ENCODE assay signal across 32 cellular contexts in the genomic region with DNA sequence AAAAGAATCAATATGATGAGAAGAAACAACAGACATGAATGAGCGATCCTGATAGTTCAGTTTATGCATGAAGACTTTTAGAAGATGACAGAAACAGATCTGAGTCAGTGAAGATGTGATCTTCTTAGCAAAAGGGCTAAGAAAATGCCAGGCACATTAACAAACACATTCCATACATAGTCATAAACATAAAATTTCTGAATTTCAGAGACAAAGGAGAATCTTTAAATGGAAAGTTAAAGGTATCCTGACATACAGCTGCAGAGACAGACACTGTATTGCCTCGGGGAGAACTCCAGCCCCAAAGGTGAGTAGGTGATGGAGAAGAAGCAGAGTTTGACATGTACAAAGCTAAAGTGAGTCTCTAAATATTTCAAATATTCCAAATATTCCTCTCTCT. TPM values are rescaled to one million over a fixed set of nuclear protein-coding genes. Genes with fewer than 3 reads are reported as not detected.
A peak's percentile ranks its signal among the peaks of the same experiment; 100 is the strongest.
DNase-seq lines count a peak whose midpoint lies in the region; ATAC-seq and TF ChIP-seq lines count a peak whose summit lies in the region.
"Had no signal": no experiment of that assay in that cellular context is flagged by ENCODE, and none has a peak within 500 bp of the region (broad histone marks: within the 10 kb centered on the region; RNA-seq: fewer than 3 reads in every experiment).

No MANE protein-coding gene starts in this region.

- no peaks in the 10 kb centered on the region for H3K79me2 ChIP-seq in ACC112 (ENCODE audit: control insufficient read depth, insufficient read depth, low read length, unreplicated experiment)

- no peaks in the 10 kb centered on the region for H3K36me3 Mint-ChIP-seq in chondrocyte (ENCODE audit: low read depth)
- no peaks in the 10 kb centered on the region for H3K36me3 Mint-ChIP-seq in mesothelial cell of epicardium
- no peaks in the 10 kb centered on the region for H3K36me3 Mint-ChIP-seq in type B pancreatic cell
- H3K36me3 Mint-ChIP-seq: activated naive CD4-positive, alpha-beta T cell treated with anti-CD3 and anti-CD28 coated beads, Interleukin-2, amount 50 U/mL, for 24 hours; CD8-positive, alpha-beta memory T cell; naive B cell; T-cell; WTC11 had no signal

- DNase-seq in HCEC 1CT (peak; percentile 36), chondrocyte (ENCODE audit: low spot score) (no peak), mesothelial cell of epicardium (ENCODE audit: low spot score in 2 of 2, unreplicated experiment in 2 of 2) (no peak), ovary (no peak), NCI-H2081 (lab: John Stamatoyannopoulos, UW) (no peak), type B pancreatic cell (ENCODE audit: extremely low spot score, unreplicated experiment) (no peak)
- DNase-seq: 8988T; activated CD4-positive, alpha-beta T cell treated with anti-CD3 and anti-CD28 coated beads, Interleukin-2, amount 10 ng/mL, durations not matched to agents 24 days and 14 days; activated CD8-positive, alpha-beta memory T cell treated with anti-CD3 and anti-CD28 coated beads for 24 hours; activated T-cell treated with anti-CD3 and anti-CD28 coated beads for 4 hours; CD8-positive, alpha-beta memory T cell; colonic mucosa; DMS 273 treated with DMSO at 0.1 percent for 48 hours; effector CD4-positive, alpha-beta T cell; islet precursor cell; left ventricle myocardium superior; MV-4-11; naive B cell; NCI-H146; NCI-H446 treated with DMSO at 0.1 percent for 48 hours; stimulated activated CD4-positive, alpha-beta T cell treated with anti-CD3 and anti-CD28 coated beads, Interleukin-4, amount 100 ng/mL, for 24 hours; T-cell; transverse colon had no signal

- peaks cover 5% of the 10 kb centered on the region for H3K9me3 Mint-ChIP-seq in chondrocyte (ENCODE audit: low read depth)
- H3K9me3 Mint-ChIP-seq in mesothelial cell of epicardium = peaks cover 7% of the 10 kb centered on the region
- H3K9me3 Mint-ChIP-seq in type B pancreatic cell = no peaks in the 10 kb centered on the region
- H3K9me3 Mint-ChIP-seq: activated CD4-positive, alpha-beta T cell treated with anti-CD3 and anti-CD28 coated beads, Interleukin-2, amount 10 ng/mL, durations not matched to agents 24 days and 14 days; activated naive CD4-positive, alpha-beta T cell treated with anti-CD3 and anti-CD28 coated beads, Interleukin-2, amount 50 U/mL, for 24 hours; CD8-positive, alpha-beta memory T cell; T-cell had no signal

- H3K27ac ChIP-seq in ACC112 (ENCODE audit: low read depth, low read length) = no peak overlapping the region; the same call in 1 of the 2 replicates
- no peak overlapping the region for H3K27ac ChIP-seq in ovary
- H3K27ac ChIP-seq: colonic mucosa, neutrophil, prostate gland, SJSA1, transverse colon had no signal

- no peaks in the 10 kb centered on the region for H3K36me3 ChIP-seq in ACC112 (ENCODE audit: insufficient read depth, low read length)
- H3K36me3 ChIP-seq in ovary = no peaks in the 10 kb centered on the region
- H3K36me3 ChIP-seq: colonic mucosa, HAP-1, neutrophil, prostate gland, SJSA1, transverse colon had no signal

- no peaks in the 10 kb centered on the region for H3K27me3 Mint-ChIP-seq in chondrocyte (ENCODE audit: low read depth)
- no peaks in the 10 kb centered on the region for H3K27me3 Mint-ChIP-seq in mesothelial cell of epicardium (ENCODE audit: low read depth)
- no peaks in the 10 kb centered on the region for H3K27me3 Mint-ChIP-seq in type B pancreatic cell

- intact Hi-C loops in ovary (cut with DNase I) = no loop called here

- ATAC-seq in GM18517 (IDR thresholded peaks at IDR 0.05; ENCODE audit: unreplicated experiment) = no peak
- ATAC-seq: left ventricle myocardium superior, sciatic nerve, T-cell, WTC11 had no signal

- 53 to 62% (median 57%) methylated on average over 2 of the region's 2 CpGs for WGBS in ovary, 3 donors

- no peaks in the 10 kb centered on the region for H3K27me3 ChIP-seq in ACC112 (ENCODE audit: insufficient read depth, low read length)
- H3K27me3 ChIP-seq in ovary = no peaks in the 10 kb centered on the region
- H3K27me3 ChIP-seq: colonic mucosa, neutrophil, SJSA1, transverse colon had no signal

- H3K4me1 Mint-ChIP-seq in chondrocyte (ENCODE audit: low read depth) (peaks cover 42% of the 10 kb centered on the region), mesothelial cell of epicardium (peaks cover 12% of the 10 kb centered on the region), type B pancreatic cell (ENCODE audit: unreplicated experiment) (peaks cover 8% of the 10 kb centered on the region)
- H3K4me1 Mint-ChIP-seq: activated CD4-positive, alpha-beta T cell treated with anti-CD3 and anti-CD28 coated beads, Interleukin-2, amount 10 ng/mL, durations not matched to agents 24 days and 14 days; activated naive CD4-positive, alpha-beta T cell treated with anti-CD3 and anti-CD28 coated beads, Interleukin-2, amount 50 U/mL, for 24 hours; CD8-positive, alpha-beta memory T cell; naive B cell; T-cell had no signal

- H2AFZ ChIP-seq in ACC112 (ENCODE audit: low read length, unreplicated experiment) = peak overlapping the region; percentile 34

- no peaks in the 10 kb centered on the region for H3K9me3 ChIP-seq in ovary
- H3K9me3 ChIP-seq: colonic mucosa, HAP-1, neutrophil, prostate gland, SJSA1, transverse colon had no signal

- no peak for TF ChIP-seq POLR2A in ovary (IDR thresholded peaks at IDR 0.05)

- H3K27ac Mint-ChIP-seq in chondrocyte (ENCODE audit: unreplicated experiment) = peak overlapping the region; percentile 65
- H3K27ac Mint-ChIP-seq in mesothelial cell of epicardium = peak overlapping the region; percentile 54
- no peak overlapping the region for H3K27ac Mint-ChIP-seq in type B pancreatic cell
- H3K27ac Mint-ChIP-seq: activated CD4-positive, alpha-beta T cell treated with anti-CD3 and anti-CD28 coated beads, Interleukin-2, amount 10 ng/mL, durations not matched to agents 24 days and 14 days; activated naive CD4-positive, alpha-beta T cell treated with anti-CD3 and anti-CD28 coated beads, Interleukin-2, amount 50 U/mL, for 24 hours; CD8-positive, alpha-beta memory T cell; naive B cell; T-cell; WTC11 had no signal

- H3K4me1 ChIP-seq in ACC112 (ENCODE audit: control insufficient read depth, insufficient read depth, low read length, unreplicated experiment) = peaks cover 11% of the 10 kb centered on the region
- H3K4me1 ChIP-seq in ovary (ENCODE audit: insufficient read depth) = no peaks in the 10 kb centered on the region
- H3K4me1 ChIP-seq: colonic mucosa, HAP-1, prostate gland, SJSA1, transverse colon had no signal

- peak overlapping the region; percentile 27; the same call in 1 of the 2 replicates for H3K4me3 ChIP-seq in ACC112 (ENCODE audit: low read depth, low read length)
- H3K4me3 ChIP-seq in ovary = no peak overlapping the region
- H3K4me3 ChIP-seq: colonic mucosa, HAP-1, prostate gland, SJSA1, transverse colon had no signal

- TF ChIP-seq CTCF in chondrocyte (IDR thresholded peaks at IDR 0.05) = no peak
- TF ChIP-seq CTCF in mesothelial cell of epicardium (IDR thresholded peaks at IDR 0.05; ENCODE audit: unreplicated experiment) = no peak
- TF ChIP-seq CTCF in ovary (IDR thresholded peaks at IDR 0.05) = no peak
- no peak for TF ChIP-seq CTCF in type B pancreatic cell (conservative IDR thresholded peaks at IDR 0.05)

- no peak for TF ChIP-seq EP300 in ovary (IDR thresholded peaks at IDR 0.05)

- H3K4me3 Mint-ChIP-seq in chondrocyte (ENCODE audit: unreplicated experiment) (no peak overlapping the region), mesothelial cell of epicardium (no peak overlapping the region), type B pancreatic cell (no peak overlapping the region)
- H3K4me3 Mint-ChIP-seq: activated CD4-positive, alpha-beta T cell treated with anti-CD3 and anti-CD28 coated beads, Interleukin-2, amount 10 ng/mL, durations not matched to agents 24 days and 14 days; activated naive CD4-positive, alpha-beta T cell treated with anti-CD3 and anti-CD28 coated beads, Interleukin-2, amount 50 U/mL, for 24 hours; CD8-positive, alpha-beta memory T cell; naive B cell; T-cell; WTC11 had no signal

RNA-seq across cellular contexts. Expression of a gene that starts 40.6 kb away (rescaled TPM):
- total RNA-seq in chondrocyte = 30,644 to 36,263 TPM (median 31,288 TPM) in 3 replicates
- total RNA-seq in mesothelial cell of epicardium = 829 to 909 TPM (median 896 TPM) in 3 replicates
- total RNA-seq in ovary = 100 to 1,000 TPM in 6 of 7 donors, 10 to 100 TPM in 1; 96.3 to 438 (median 208) TPM
- 100 to 1,000 TPM; 550 to 979 TPM for polyA plus RNA-seq in ovary
- 499 and 902 TPM in 2 replicates for total RNA-seq in type B pancreatic cell (ENCODE audit: low replicate concordance)

Comparison
In these comparisons a context has a peak if more than half of its experiments do, and no peak if none do; other contexts are left out.
1. RNA of a gene that starts 40.6 kb away (total RNA-seq): 30,644 to 36,263 TPM in chondrocyte; 829 to 909 TPM in mesothelial cell of epicardium, 499 to 902 TPM in type B pancreatic cell and 96.3 to 438 TPM in ovary; every median in the first group is over 10 times any median in the second.